In genomic region chr4:6064383-6064782, GRCh38 we compare ENCODE assay signal across 7 cellular contexts. TPM values are rescaled to one million over a fixed set of nuclear protein-coding genes. Genes with fewer than 3 reads are reported as not detected.
"Had no signal": no experiment of that assay in that cellular context is flagged by ENCODE, and none has a peak within 500 bp of the region (broad histone marks: within the 10 kb centered on the region; RNA-seq: fewer than 3 reads in every experiment).

No MANE protein-coding gene starts in this region.

- H3K4me3 ChIP-seq: GM23338 had no signal

- H3K4me3 Mint-ChIP-seq: GM23338, H9, IgD-negative memory B cell had no signal

- H3K27ac Mint-ChIP-seq: GM23338, IgD-negative memory B cell had no signal

- ATAC-seq: GM23338, HepG2 had no signal

- H3K27ac ChIP-seq: HL-60 had no signal

- H3K36me3 Mint-ChIP-seq: IgD-negative memory B cell had no signal

- H3K4me1 Mint-ChIP-seq: GM23338, IgD-negative memory B cell had no signal

- DNase-seq: H9, HCEC 1CT had no signal

RNA-seq across cellular contexts. Expression of gene C4orf50, which starts 46.2 kb away (rescaled TPM):
- total RNA-seq: HepG2, HT1080 had no signal
